ENCODE assay signal across 12 cellular contexts in the genomic region with DNA sequence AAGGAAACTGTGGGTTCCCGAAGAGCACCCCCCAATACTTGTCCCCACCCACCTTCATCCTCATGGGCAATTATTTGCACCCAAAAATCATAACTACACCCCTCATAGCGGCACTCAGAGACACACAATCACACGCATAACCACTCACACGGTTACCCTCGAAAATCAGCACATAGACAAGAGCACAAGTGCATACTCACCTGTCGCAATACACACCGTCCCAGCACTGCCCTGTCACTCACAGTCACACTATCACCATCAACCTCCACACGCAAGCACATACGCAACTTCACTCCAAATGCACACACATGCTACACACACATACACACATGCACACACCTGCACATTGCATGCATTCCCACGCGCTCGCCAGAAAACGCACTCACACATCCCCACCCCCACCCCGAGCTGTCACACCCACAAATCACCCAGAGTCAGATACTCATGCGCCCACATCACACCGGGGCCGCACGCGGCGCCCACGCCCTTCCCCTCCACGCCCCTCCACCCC. TPM values are rescaled to one million over a fixed set of nuclear protein-coding genes. Genes with fewer than 3 reads are reported as not detected.
DNase-seq lines count a peak whose midpoint lies in the region; ATAC-seq and TF ChIP-seq lines count a peak whose summit lies in the region.
"Had no signal": no experiment of that assay in that cellular context is flagged by ENCODE, and none has a peak within 500 bp of the region (broad histone marks: within the 10 kb centered on the region; RNA-seq: fewer than 3 reads in every experiment).

No MANE protein-coding gene starts in this region.

- H3K4me2 ChIP-seq in GM23248 (ENCODE audit: unreplicated experiment), result peak overlapping the region; percentile 76
- H3K4me2 ChIP-seq in hepatocyte, result peak overlapping the region; percentile 72

- H3K9me3 ChIP-seq in GM23248 (ENCODE audit: low read depth), result no peaks in the 10 kb centered on the region
- no peaks in the 10 kb centered on the region for H3K9me3 ChIP-seq in hepatocyte (ENCODE audit: low read depth)

- no peak overlapping the region for H3K27ac Mint-ChIP-seq in activated T-helper 17 cell treated with anti-CD3 and anti-CD28 coated beads, Interleukin-2, amount 50 U/mL, for 72 hours
- H3K27ac Mint-ChIP-seq in activated CD8-positive, alpha-beta T cell treated with anti-CD3 and anti-CD28 coated beads for 36 hours, result no peak overlapping the region
- H3K27ac Mint-ChIP-seq: activated naive CD4-positive, alpha-beta T cell treated with anti-CD3 and anti-CD28 coated beads, Interleukin-2, amount 10 ng/mL, durations not matched to agents 7 days and 5 days had no signal

- peaks cover 17% of the 10 kb centered on the region for H3K36me3 Mint-ChIP-seq in activated T-helper 17 cell treated with anti-CD3 and anti-CD28 coated beads, Interleukin-2, amount 50 U/mL, for 72 hours (ENCODE audit: low read depth)
- no peaks in the 10 kb centered on the region for H3K36me3 Mint-ChIP-seq in activated CD8-positive, alpha-beta T cell treated with anti-CD3 and anti-CD28 coated beads for 36 hours (ENCODE audit: low read depth)
- H3K36me3 Mint-ChIP-seq: activated naive CD4-positive, alpha-beta T cell treated with anti-CD3 and anti-CD28 coated beads, Interleukin-2, amount 10 ng/mL, durations not matched to agents 7 days and 5 days had no signal

- no peak for ATAC-seq in activated T-helper 17 cell treated with anti-CD3 and anti-CD28 coated beads, Interleukin-2, amount 50 U/mL, for 72 hours (replicated peaks)
- ATAC-seq in GM18505 (IDR thresholded peaks at IDR 0.05; ENCODE audit: unreplicated experiment), result no peak
- ATAC-seq in activated CD8-positive, alpha-beta T cell treated with anti-CD3 and anti-CD28 coated beads for 36 hours, result no peak

- 0 to 1% methylated on average over 14 to 22 of the region's 22 CpGs for WGBS in GM23248 (ENCODE audit: low coverage in 1 of 2, low lambda C conversion rate in 2 of 2, missing lambda C conversion rate in 2 of 2), 2 experiments
- WGBS in hepatocyte (ENCODE audit: low lambda C conversion rate, missing lambda C conversion rate), result 30% methylated on average over 9 of the region's 22 CpGs

- peak overlapping the region; percentile 70 for H3K4me3 Mint-ChIP-seq in activated T-helper 17 cell treated with anti-CD3 and anti-CD28 coated beads, Interleukin-2, amount 50 U/mL, for 72 hours
- no peak overlapping the region for H3K4me3 Mint-ChIP-seq in activated CD8-positive, alpha-beta T cell treated with anti-CD3 and anti-CD28 coated beads for 36 hours
- H3K4me3 Mint-ChIP-seq: activated naive CD4-positive, alpha-beta T cell treated with anti-CD3 and anti-CD28 coated beads, Interleukin-2, amount 10 ng/mL, durations not matched to agents 7 days and 5 days had no signal

- TF ChIP-seq POLR2A in GM18505 (IDR thresholded peaks at IDR 0.05; ENCODE audit: borderline replicate concordance, extremely low read depth, insufficient read depth, insufficient read length), result no peak

- intact Hi-C loops in activated CD8-positive, alpha-beta T cell treated with anti-CD3 and anti-CD28 coated beads for 36 hours (cut with micrococcal nuclease), result no loop called here

- no peaks in the 10 kb centered on the region for H3K36me3 ChIP-seq in GM23248 (ENCODE audit: low read depth)
- no peaks in the 10 kb centered on the region for H3K36me3 ChIP-seq in hepatocyte (replicated peaks; ENCODE audit: insufficient read depth, low read depth)

- peaks cover 27% of the 10 kb centered on the region for H3K4me1 ChIP-seq in GM23248 (ENCODE audit: insufficient read depth)
- H3K4me1 ChIP-seq in hepatocyte (ENCODE audit: insufficient read depth), result peaks cover 16% of the 10 kb centered on the region

- H3K27me3 ChIP-seq in GM23248 (replicated peaks; ENCODE audit: insufficient read depth), result no peaks in the 10 kb centered on the region
- peaks cover 42% of the 10 kb centered on the region for H3K27me3 ChIP-seq in hepatocyte

- H3K9me2 ChIP-seq in GM23248 (ENCODE audit: insufficient read depth), result no peaks in the 10 kb centered on the region
- no peaks in the 10 kb centered on the region for H3K9me2 ChIP-seq in hepatocyte (replicated peaks; ENCODE audit: insufficient read depth)

- DNase-seq in GM23248 (no peak), hepatocyte (ENCODE audit: low spot score) (no peak), skeletal muscle cell (ENCODE audit: low read depth) (no peak), NCI-H1092 (lab: John Stamatoyannopoulos, UW) (no peak), RKO (ENCODE audit: low spot score) (no peak)
- no peak for DNase-seq in activated CD8-positive, alpha-beta T cell treated with anti-CD3 and anti-CD28 coated beads for 36 hours
- DNase-seq: NCI-H524 treated with DMSO at 0.1 percent for 48 hours had no signal

- H3K27ac ChIP-seq in GM23248 (peak overlapping the region; percentile 79), hepatocyte (no peak overlapping the region)

- H3K4me3 ChIP-seq in GM23248, result peak overlapping the region; percentile 74
- no peak overlapping the region for H3K4me3 ChIP-seq in hepatocyte
- H3K4me3 ChIP-seq in skeletal muscle cell (ENCODE audit: low read depth, low read length), result peak overlapping the region; percentile 64

- H3K9me3 Mint-ChIP-seq in activated T-helper 17 cell treated with anti-CD3 and anti-CD28 coated beads, Interleukin-2, amount 50 U/mL, for 72 hours, result no peaks in the 10 kb centered on the region
- no peaks in the 10 kb centered on the region for H3K9me3 Mint-ChIP-seq in activated CD8-positive, alpha-beta T cell treated with anti-CD3 and anti-CD28 coated beads for 36 hours
- H3K9me3 Mint-ChIP-seq: activated naive CD4-positive, alpha-beta T cell treated with anti-CD3 and anti-CD28 coated beads, Interleukin-2, amount 10 ng/mL, durations not matched to agents 7 days and 5 days had no signal

- in situ Hi-C loops in GM23248 (cut with MboI), result no loop called here

- POLR2A ChIA-PET in activated CD8-positive, alpha-beta T cell treated with anti-CD3 and anti-CD28 coated beads for 36 hours (lab: Charles Lee), result no interaction called here

- no peak for TF ChIP-seq CTCF in hepatocyte (IDR thresholded peaks at IDR 0.05; ENCODE audit: poor library complexity)
- no peak for TF ChIP-seq CTCF in activated CD8-positive, alpha-beta T cell treated with anti-CD3 and anti-CD28 coated beads for 36 hours (IDR thresholded peaks at IDR 0.05)

- no peak overlapping the region for H2AFZ ChIP-seq in GM23248
- H2AFZ ChIP-seq in hepatocyte, result no peak overlapping the region

- peaks cover 12% of the 10 kb centered on the region for H3F3A ChIP-seq in GM23248 (ENCODE audit: insufficient read depth)

- H3K79me2 ChIP-seq in GM23248 (ENCODE audit: insufficient read depth) (no peaks in the 10 kb centered on the region), hepatocyte (no peaks in the 10 kb centered on the region)

- H3K9ac ChIP-seq in GM23248, result peak overlapping the region; percentile 89

- H4K20me1 ChIP-seq in GM23248 (ENCODE audit: insufficient read depth), result no peaks in the 10 kb centered on the region
- H4K20me1 ChIP-seq in hepatocyte (ENCODE audit: insufficient read depth, poor library complexity, severe bottlenecking), result no peaks in the 10 kb centered on the region

- CTCF ChIA-PET in activated CD8-positive, alpha-beta T cell treated with anti-CD3 and anti-CD28 coated beads for 36 hours (lab: Charles Lee), result interaction anchor here (2.0 kb wide), 1 partner anchor 18 kb away, joined by 11 read pairs; no protein-coding TSS in a partner anchor

- H3K27me3 Mint-ChIP-seq in activated T-helper 17 cell treated with anti-CD3 and anti-CD28 coated beads, Interleukin-2, amount 50 U/mL, for 72 hours, result peaks cover 22% of the 10 kb centered on the region
- H3K27me3 Mint-ChIP-seq in activated CD8-positive, alpha-beta T cell treated with anti-CD3 and anti-CD28 coated beads for 36 hours, result peaks cover 49% of the 10 kb centered on the region

- H3K4me1 Mint-ChIP-seq in activated T-helper 17 cell treated with anti-CD3 and anti-CD28 coated beads, Interleukin-2, amount 50 U/mL, for 72 hours, result peaks cover 41% of the 10 kb centered on the region
- peaks cover 31% of the 10 kb centered on the region for H3K4me1 Mint-ChIP-seq in activated CD8-positive, alpha-beta T cell treated with anti-CD3 and anti-CD28 coated beads for 36 hours (ENCODE audit: low read depth)

RNA-seq across cellular contexts. Expression of gene COL5A3, which starts 0.5 kb away (rescaled TPM):
- total RNA-seq in GM23248 (2014; rRNA removed; shearing (Covaris generic)), result 22.8 and 26.8 TPM in 2 replicates
- polyA plus RNA-seq in GM23248 (2016; fragmentation: Nextera tagmentation; extraction: Ambion mirVana), result 4.1 and 4.2 TPM in 2 replicates
- total RNA-seq in activated T-helper 17 cell treated with anti-CD3 and anti-CD28 coated beads, Interleukin-2, amount 50 U/mL, for 72 hours, result 10 to 100 TPM in 1 of 2 donors, 1 to 10 TPM in 1; 6.1 to 32.1 TPM
- total RNA-seq in hepatocyte, result 1.9 and 2.0 TPM in 2 replicates
- polyA plus RNA-seq in hepatocyte, result 0.78 and 2.1 TPM in 2 replicates
- total RNA-seq in activated CD8-positive, alpha-beta T cell treated with anti-CD3 and anti-CD28 coated beads for 36 hours, result 1 to 10 TPM; 2.7 to 2.8 TPM
- total RNA-seq: HT-29 had no signal

RNA-seq across cellular contexts. Expression of gene RDH8, which starts 3.5 kb away (rescaled TPM):
- total RNA-seq in GM23248 (2014; rRNA removed; shearing (Covaris generic)), result 0.97 TPM in 1 of 2 replicates, not detected in the other
- polyA plus RNA-seq in GM23248 (2016; fragmentation: Nextera tagmentation; extraction: Ambion mirVana) (0.19 TPM in 1 of 2 replicates, not detected in the other), hepatocyte (not detected in 2 replicates)
- total RNA-seq in activated T-helper 17 cell treated with anti-CD3 and anti-CD28 coated beads, Interleukin-2, amount 50 U/mL, for 72 hours, result under 1 TPM in 1 of 2 donors, not detected in 1; 0.26 TPM
- total RNA-seq in hepatocyte, result not detected in 2 replicates
- total RNA-seq in activated CD8-positive, alpha-beta T cell treated with anti-CD3 and anti-CD28 coated beads for 36 hours, result not detected
- total RNA-seq: HT-29 had no signal
- polyA plus RNA-seq: small intestine had no signal
